8 cellular contexts compared by ENCODE assay signal in the genomic region with DNA sequence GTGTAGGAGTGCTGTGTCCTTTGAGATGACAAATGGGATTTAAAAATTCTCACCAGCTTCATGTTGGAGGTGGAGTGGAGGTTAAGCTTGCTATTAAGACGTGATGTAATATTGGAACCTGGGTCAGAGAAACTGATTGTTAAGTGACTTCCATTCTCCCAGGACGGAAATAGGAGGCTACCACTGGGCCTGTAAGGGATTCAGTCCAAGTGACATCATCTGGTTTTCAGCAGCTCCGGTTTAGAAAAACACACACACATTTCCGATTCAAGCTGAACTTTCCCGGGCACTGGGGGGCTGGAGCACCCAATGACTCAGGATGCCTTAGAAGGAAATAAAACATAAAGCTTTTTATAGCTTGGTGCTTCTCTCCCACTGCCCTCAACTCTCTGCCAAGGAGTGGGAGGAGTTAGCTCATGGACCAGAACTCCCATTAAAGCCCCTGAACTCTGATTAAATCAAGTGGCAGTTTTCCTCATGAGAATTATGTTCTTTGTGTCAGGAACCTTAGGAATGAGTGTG. TPM values are rescaled to one million over a fixed set of nuclear protein-coding genes. Genes with fewer than 3 reads are reported as not detected.
A peak's percentile ranks its signal among the peaks of the same experiment; 100 is the strongest.
DNase-seq lines count a peak whose midpoint lies in the region; ATAC-seq and TF ChIP-seq lines count a peak whose summit lies in the region.

No MANE protein-coding gene starts in this region.

- H3K9me3 Mint-ChIP-seq in natural killer cell (no peaks in the 10 kb centered on the region), memory B cell (no peaks in the 10 kb centered on the region)
- H3K9me3 Mint-ChIP-seq in natural killer cell treated with Interleukin-12 subunit alpha and Interleukin-12 subunit beta and Interleukin-15 and Interleukin-18, amount 100 ng/mL, for 72 hours = no peaks in the 10 kb centered on the region

- intact Hi-C loops in natural killer cell (cut with micrococcal nuclease) = no loop called here
- intact Hi-C loops in aorta (cut with DNase I) = loop anchor here in 1 of 2 donors (2.0 to 10.0 kb wide), 4 partner anchors 116 to 288 kb away; no protein-coding TSS in a partner anchor

- H3K27me3 ChIP-seq in aorta (ENCODE audit: control insufficient read depth in 1 of 2, insufficient read depth in 2 of 2, low read length in 1 of 2) = no peaks in the 10 kb centered on the region

- H3K27ac ChIP-seq in aorta (ENCODE audit: low read depth in 1 of 2, low read length in 2 of 2) = peak overlapping the region; percentile 96 to 99

- no peak for TF ChIP-seq CTCF in natural killer cell (IDR thresholded peaks at IDR 0.05)

- no peaks in the 10 kb centered on the region for H3K27me3 Mint-ChIP-seq in natural killer cell (ENCODE audit: low read depth in 2 of 2)
- no peaks in the 10 kb centered on the region for H3K27me3 Mint-ChIP-seq in natural killer cell treated with Interleukin-12 subunit alpha and Interleukin-12 subunit beta and Interleukin-15 and Interleukin-18, amount 100 ng/mL, for 72 hours
- no peaks in the 10 kb centered on the region for H3K27me3 Mint-ChIP-seq in memory B cell

- H3K4me3 Mint-ChIP-seq in natural killer cell (no peak overlapping the region), memory B cell (no peak overlapping the region)
- no peak overlapping the region for H3K4me3 Mint-ChIP-seq in natural killer cell treated with Interleukin-12 subunit alpha and Interleukin-12 subunit beta and Interleukin-15 and Interleukin-18, amount 100 ng/mL, for 72 hours

- H3K4me1 ChIP-seq in aorta (ENCODE audit: control insufficient read depth in 1 of 2, insufficient read depth in 2 of 2, low read length in 2 of 2) = no peaks in the 10 kb centered on the region

- no peaks in the 10 kb centered on the region for H3K9me3 ChIP-seq in aorta (ENCODE audit: control insufficient read depth, low read length)

- peaks cover under 1 to 2% of the 10 kb centered on the region in 2 donors for H3K36me3 ChIP-seq in aorta (ENCODE audit: control insufficient read depth in 1 of 2, insufficient read depth in 2 of 2, low read length in 1 of 2)

- H3K4me1 Mint-ChIP-seq in natural killer cell (peaks cover 28 to 45% of the 10 kb centered on the region in 2 donors), memory B cell (no peaks in the 10 kb centered on the region)
- peaks cover 12 to 26% of the 10 kb centered on the region in 2 donors for H3K4me1 Mint-ChIP-seq in natural killer cell treated with Interleukin-12 subunit alpha and Interleukin-12 subunit beta and Interleukin-15 and Interleukin-18, amount 100 ng/mL, for 72 hours (ENCODE audit: low read depth in 2 of 2)

- peak overlapping the region; percentile 85 to 95 for H3K27ac Mint-ChIP-seq in natural killer cell
- H3K27ac Mint-ChIP-seq in natural killer cell treated with Interleukin-12 subunit alpha and Interleukin-12 subunit beta and Interleukin-15 and Interleukin-18, amount 100 ng/mL, for 72 hours = peak overlapping the region in 1 of 2 donors; percentile 7
- H3K27ac Mint-ChIP-seq in memory B cell = peak overlapping the region; percentile 58

- ATAC-seq in natural killer cell (peak in 1 of 3 donors; percentile 6), memory B cell (ENCODE audit: low read depth) (no peak), aorta (ENCODE audit: low FRiP score) (peak; percentile 92), GM19452 (IDR thresholded peaks at IDR 0.05; ENCODE audit: unreplicated experiment) (no peak), GM19395 (IDR thresholded peaks at IDR 0.05; ENCODE audit: unreplicated experiment) (no peak)
- ATAC-seq in natural killer cell treated with Interleukin-12 subunit alpha and Interleukin-12 subunit beta and Interleukin-15 and Interleukin-18, amount 100 ng/mL, for 72 hours = no peak

- DNase-seq in natural killer cell (no peak), dedifferentiated amniotic fluid mesenchymal stem cell (ENCODE audit: extremely low spot score) (peak; percentile 84), memory B cell (ENCODE audit: low spot score in 2 of 2) (no peak), aorta (peak; percentile 88 to 89), NCI-H345 treated with DMSO at 0.1 percent for 48 hours (lab: John Stamatoyannopoulos, UW; ENCODE audit: unreplicated experiment) (no peak)
- DNase-seq in natural killer cell treated with Interleukin-12 subunit alpha and Interleukin-12 subunit beta and Interleukin-15 and Interleukin-18, amount 100 ng/mL, for 72 hours (ENCODE audit: low spot score) = no peak

- 6 to 7% methylated on average over 5 of the region's 5 CpGs for WGBS in aorta, 2 donors

- no peak overlapping the region for H3K4me3 ChIP-seq in aorta (ENCODE audit: low read length in 2 of 2)

- H3K36me3 Mint-ChIP-seq in natural killer cell (peaks cover 10% of the 10 kb centered on the region), memory B cell (peaks cover 12% of the 10 kb centered on the region)
- H3K36me3 Mint-ChIP-seq in natural killer cell treated with Interleukin-12 subunit alpha and Interleukin-12 subunit beta and Interleukin-15 and Interleukin-18, amount 100 ng/mL, for 72 hours = peaks cover 24% of the 10 kb centered on the region

RNA-seq across cellular contexts. Expression of a gene that starts 12.4 kb away (rescaled TPM):
- total RNA-seq in natural killer cell = 1,000 to 10,000 TPM in 1 of 3 donors, 100 to 1,000 TPM in 2; 868 to 1,074 (median 907) TPM
- 100 to 1,000 TPM; 521 to 669 TPM for total RNA-seq in natural killer cell treated with Interleukin-12 subunit alpha and Interleukin-12 subunit beta and Interleukin-15 and Interleukin-18, amount 100 ng/mL, for 72 hours
- 100 to 1,000 TPM; 438 to 595 TPM for total RNA-seq in aorta
- 100 to 1,000 TPM; 279 to 494 TPM for polyA plus RNA-seq in aorta

Comparison
In these comparisons a context has a peak if more than half of its experiments do, and no peak if none do; other contexts are left out.
1. DNase-seq: peak in dedifferentiated amniotic fluid mesenchymal stem cell (single experiment) and aorta (2 of 2); none in natural killer cell (single experiment), natural killer cell treated with Interleukin-12 subunit alpha and Interleukin-12 subunit beta and Interleukin-15 and Interleukin-18, amount 100 ng/mL, for 72 hours (single experiment), memory B cell (0 of 2) and NCI-H345 treated with DMSO at 0.1 percent for 48 hours (single experiment).